In the genomic region with DNA sequence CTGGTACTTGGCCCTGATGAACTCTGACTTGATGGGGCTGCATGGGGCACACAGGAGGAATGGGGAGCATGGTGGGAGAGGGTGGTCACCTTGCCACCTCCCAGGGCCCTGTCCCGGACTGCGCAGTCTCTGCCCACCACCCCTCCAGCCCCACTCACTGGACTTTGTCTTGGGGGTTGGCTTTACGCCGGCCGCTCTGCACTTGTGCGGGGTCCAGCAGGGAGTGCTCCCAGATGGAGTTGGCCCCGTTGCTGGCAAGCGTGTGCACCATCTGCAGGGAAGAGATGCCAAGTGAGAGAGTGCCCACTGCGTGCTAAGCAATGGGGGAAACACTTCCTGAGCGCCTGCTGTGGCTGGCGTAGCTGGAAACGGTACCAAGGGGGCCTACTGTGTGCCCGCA, we compare ENCODE assay signal across 17 cellular contexts. TPM values are rescaled to one million over a fixed set of nuclear protein-coding genes. Genes with fewer than 3 reads are reported as not detected.
DNase-seq lines count a peak whose midpoint lies in the region; ATAC-seq and TF ChIP-seq lines count a peak whose summit lies in the region.
"Had no signal": no experiment of that assay in that cellular context is flagged by ENCODE, and none has a peak within 500 bp of the region (broad histone marks: within the 10 kb centered on the region; RNA-seq: fewer than 3 reads in every experiment).

No MANE protein-coding gene starts in this region.

- H3K4me1 Mint-ChIP-seq in activated CD8-positive, alpha-beta T cell treated with anti-CD3 and anti-CD28 coated beads for 36 hours (ENCODE audit: low read depth): peaks cover 52% of the 10 kb centered on the region
- peaks cover 55% of the 10 kb centered on the region for H3K4me1 Mint-ChIP-seq in activated CD8-positive, alpha-beta T cell treated with anti-CD3 and anti-CD28 coated beads, Interleukin-2, amount 10 ng/mL, durations not matched to agents 7 days and 5 days (ENCODE audit: low read depth)

- H3K9me3 Mint-ChIP-seq in activated CD8-positive, alpha-beta T cell treated with anti-CD3 and anti-CD28 coated beads for 36 hours: no peaks in the 10 kb centered on the region
- no peaks in the 10 kb centered on the region for H3K9me3 Mint-ChIP-seq in activated CD8-positive, alpha-beta T cell treated with anti-CD3 and anti-CD28 coated beads, Interleukin-2, amount 10 ng/mL, durations not matched to agents 7 days and 5 days (ENCODE audit: insufficient read depth)
- H3K9me3 Mint-ChIP-seq: nephron; stimulated activated naive CD8-positive, alpha-beta T cell treated with anti-CD3 and anti-CD28 coated beads, Interleukin-15, amount 100 ng/mL, for 72 hours had no signal

- no peak for ATAC-seq in activated CD8-positive, alpha-beta T cell treated with anti-CD3 and anti-CD28 coated beads for 36 hours
- ATAC-seq in activated CD8-positive, alpha-beta T cell treated with anti-CD3 and anti-CD28 coated beads, Interleukin-2, amount 10 ng/mL, durations not matched to agents 7 days and 5 days: no peak
- ATAC-seq in RWPE2 (ENCODE audit: low read depth): no peak
- ATAC-seq: stimulated activated naive CD8-positive, alpha-beta T cell treated with anti-CD3 and anti-CD28 coated beads, Interleukin-15, amount 100 ng/mL, for 72 hours had no signal

- H3K36me3 Mint-ChIP-seq in activated CD8-positive, alpha-beta T cell treated with anti-CD3 and anti-CD28 coated beads for 36 hours (ENCODE audit: low read depth): peaks cover 47% of the 10 kb centered on the region
- H3K36me3 Mint-ChIP-seq in activated CD8-positive, alpha-beta T cell treated with anti-CD3 and anti-CD28 coated beads, Interleukin-2, amount 10 ng/mL, durations not matched to agents 7 days and 5 days (ENCODE audit: low read depth): peaks cover 36% of the 10 kb centered on the region

- CTCF ChIA-PET in activated CD8-positive, alpha-beta T cell treated with anti-CD3 and anti-CD28 coated beads for 36 hours (lab: Charles Lee): interaction anchor here (0.9 to 14.9 kb wide), 4 partner anchors 10 to 34 kb away, joined by 3 to 172 read pairs (median 46); partner anchors contain the start of gene ANKRD13B
- CTCF ChIA-PET in activated CD8-positive, alpha-beta T cell treated with anti-CD3 and anti-CD28 coated beads, Interleukin-2, amount 10 ng/mL, durations not matched to agents 7 days and 5 days (lab: Charles Lee): interaction anchor here (1.1 to 2.8 kb wide), 4 partner anchors 8 to 35 kb away, joined by 5 to 21 read pairs (median 9); partner anchors contain the start of gene ANKRD13B

- POLR2A ChIA-PET in activated CD8-positive, alpha-beta T cell treated with anti-CD3 and anti-CD28 coated beads for 36 hours (lab: Charles Lee): interaction anchor here (0.8 to 1.2 kb wide), 2 partner anchors 35 to 100 kb away, joined by 3 to 4 read pairs; no protein-coding TSS in a partner anchor
- POLR2A ChIA-PET in activated CD8-positive, alpha-beta T cell treated with anti-CD3 and anti-CD28 coated beads, Interleukin-2, amount 10 ng/mL, durations not matched to agents 7 days and 5 days (lab: Charles Lee): interaction anchor here (2.9 kb wide), 1 partner anchor 34 kb away, joined by 23 read pairs; no protein-coding TSS in a partner anchor

- H3K27ac Mint-ChIP-seq in activated CD8-positive, alpha-beta T cell treated with anti-CD3 and anti-CD28 coated beads for 36 hours: no peak overlapping the region
- no peak overlapping the region for H3K27ac Mint-ChIP-seq in activated CD8-positive, alpha-beta T cell treated with anti-CD3 and anti-CD28 coated beads, Interleukin-2, amount 10 ng/mL, durations not matched to agents 7 days and 5 days
- H3K27ac Mint-ChIP-seq: nephron had no signal

- H3K4me3 ChIP-seq in RWPE2 (ENCODE audit: severe bottlenecking): no peak overlapping the region
- H3K4me3 ChIP-seq: adrenal gland, skin epidermis had no signal

- no peak overlapping the region for H3K4me3 Mint-ChIP-seq in activated CD8-positive, alpha-beta T cell treated with anti-CD3 and anti-CD28 coated beads for 36 hours
- no peak overlapping the region for H3K4me3 Mint-ChIP-seq in activated CD8-positive, alpha-beta T cell treated with anti-CD3 and anti-CD28 coated beads, Interleukin-2, amount 10 ng/mL, durations not matched to agents 7 days and 5 days
- H3K4me3 Mint-ChIP-seq: nephron; stimulated activated naive CD8-positive, alpha-beta T cell treated with anti-CD3 and anti-CD28 coated beads, Interleukin-15, amount 100 ng/mL, for 72 hours had no signal

- peak overlapping the region; percentile 80 for H3K27ac ChIP-seq in RWPE2 (ENCODE audit: poor library complexity, severe bottlenecking)
- H3K27ac ChIP-seq: adrenal gland had no signal

- peak; percentile 0 for DNase-seq in activated CD8-positive, alpha-beta T cell treated with anti-CD3 and anti-CD28 coated beads for 36 hours
- no peak for DNase-seq in activated CD8-positive, alpha-beta T cell treated with anti-CD3 and anti-CD28 coated beads, Interleukin-2, amount 10 ng/mL, durations not matched to agents 7 days and 5 days
- DNase-seq in RWPE2 (ENCODE audit: low spot score): no peak
- DNase-seq in hippocampal formation (lab: John Stamatoyannopoulos, UW): peak; percentile 82 to 84
- DNase-seq in putamen (ENCODE audit: low spot score): peak; percentile 89
- no peak for DNase-seq in NCI-H2081 treated with DMSO at 0.1 percent for 48 hours (lab: John Stamatoyannopoulos, UW)
- DNase-seq in NCI-H128 (lab: John Stamatoyannopoulos, UW; ENCODE audit: unreplicated experiment): no peak
- DNase-seq in Kasumi-1 (lab: John Stamatoyannopoulos, UW): no peak
- DNase-seq: DMS153; GF-D8; NCI-H1092; NCI-H526 treated with DMSO at 0.1 percent for 48 hours; stimulated activated CD4-positive, alpha-beta T cell treated with anti-CD3 and anti-CD28 coated beads, Interleukin-2, amount 100 ng/mL, for 48 hours had no signal

- no peaks in the 10 kb centered on the region for H3K27me3 Mint-ChIP-seq in activated CD8-positive, alpha-beta T cell treated with anti-CD3 and anti-CD28 coated beads for 36 hours
- H3K27me3 Mint-ChIP-seq in activated CD8-positive, alpha-beta T cell treated with anti-CD3 and anti-CD28 coated beads, Interleukin-2, amount 10 ng/mL, durations not matched to agents 7 days and 5 days (ENCODE audit: low read depth): no peaks in the 10 kb centered on the region
- H3K27me3 Mint-ChIP-seq: stimulated activated naive CD8-positive, alpha-beta T cell treated with anti-CD3 and anti-CD28 coated beads, Interleukin-15, amount 100 ng/mL, for 72 hours had no signal

- intact Hi-C loops in activated CD8-positive, alpha-beta T cell treated with anti-CD3 and anti-CD28 coated beads for 36 hours (cut with micrococcal nuclease): loop anchor here (5.0 kb wide), 1 partner anchor 35 kb away; no protein-coding TSS in a partner anchor

- H3K9me3 ChIP-seq in RWPE2 (ENCODE audit: severe bottlenecking): peaks cover 4% of the 10 kb centered on the region
- H3K9me3 ChIP-seq: adrenal gland had no signal

- H3K4me1 ChIP-seq in RWPE2 (ENCODE audit: insufficient read depth, poor library complexity, severe bottlenecking): peaks cover 50% of the 10 kb centered on the region

- peaks cover 55% of the 10 kb centered on the region for H3K36me3 ChIP-seq in RWPE2 (ENCODE audit: low read depth)

- no peaks in the 10 kb centered on the region for H3K27me3 ChIP-seq in RWPE2 (ENCODE audit: insufficient read depth, poor library complexity, severe bottlenecking)
- H3K27me3 ChIP-seq: adrenal gland had no signal

- no peak for TF ChIP-seq CTCF in activated CD8-positive, alpha-beta T cell treated with anti-CD3 and anti-CD28 coated beads for 36 hours (IDR thresholded peaks at IDR 0.05)
- no peak for TF ChIP-seq CTCF in RWPE2 (IDR thresholded peaks at IDR 0.05; ENCODE audit: poor library complexity, severe bottlenecking)

RNA-seq across cellular contexts. Expression of gene GIT1, which starts 6.7 kb away (rescaled TPM):
- 10 to 100 TPM; 54.8 to 59.3 TPM for total RNA-seq in activated CD8-positive, alpha-beta T cell treated with anti-CD3 and anti-CD28 coated beads for 36 hours
- total RNA-seq in activated CD8-positive, alpha-beta T cell treated with anti-CD3 and anti-CD28 coated beads, Interleukin-2, amount 10 ng/mL, durations not matched to agents 7 days and 5 days: 10 to 100 TPM; 72.7 to 75.1 TPM

RNA-seq across cellular contexts. Expression of gene ANKRD13B, which starts 10.2 kb away (rescaled TPM):
- 10 to 100 TPM; 22.8 to 22.9 TPM for total RNA-seq in activated CD8-positive, alpha-beta T cell treated with anti-CD3 and anti-CD28 coated beads for 36 hours
- 10 to 100 TPM; 11.2 to 12.5 TPM for total RNA-seq in activated CD8-positive, alpha-beta T cell treated with anti-CD3 and anti-CD28 coated beads, Interleukin-2, amount 10 ng/mL, durations not matched to agents 7 days and 5 days

RNA-seq across cellular contexts. Expression of gene TP53I13, which starts 14.3 kb away (rescaled TPM):
- total RNA-seq in activated CD8-positive, alpha-beta T cell treated with anti-CD3 and anti-CD28 coated beads for 36 hours: 10 to 100 TPM; 46.7 to 50.2 TPM
- 10 to 100 TPM; 96.7 to 97.9 TPM for total RNA-seq in activated CD8-positive, alpha-beta T cell treated with anti-CD3 and anti-CD28 coated beads, Interleukin-2, amount 10 ng/mL, durations not matched to agents 7 days and 5 days

RNA-seq across cellular contexts. Expression of gene ABHD15, which starts 15.9 kb away (rescaled TPM):
- total RNA-seq in activated CD8-positive, alpha-beta T cell treated with anti-CD3 and anti-CD28 coated beads for 36 hours: 10 to 100 TPM in 1 of 2 experiments, 1 to 10 TPM in 1; 9.7 to 10.1 TPM
- 10 to 100 TPM; 21.1 to 21.7 TPM for total RNA-seq in activated CD8-positive, alpha-beta T cell treated with anti-CD3 and anti-CD28 coated beads, Interleukin-2, amount 10 ng/mL, durations not matched to agents 7 days and 5 days

RNA-seq across cellular contexts. Expression of gene CORO6, which starts 39.9 kb away (rescaled TPM):
- 10 to 100 TPM; 11.6 to 13.0 TPM for total RNA-seq in activated CD8-positive, alpha-beta T cell treated with anti-CD3 and anti-CD28 coated beads for 36 hours
- total RNA-seq in activated CD8-positive, alpha-beta T cell treated with anti-CD3 and anti-CD28 coated beads, Interleukin-2, amount 10 ng/mL, durations not matched to agents 7 days and 5 days: 1 to 10 TPM; 6.2 to 6.3 TPM

Comparison
In these comparisons a context has a peak if more than half of its experiments do, and no peak if none do; other contexts are left out.
1. DNase-seq: peak in activated CD8-positive, alpha-beta T cell treated with anti-CD3 and anti-CD28 coated beads for 36 hours (single experiment), hippocampal formation (2 of 2) and putamen (single experiment); none in activated CD8-positive, alpha-beta T cell treated with anti-CD3 and anti-CD28 coated beads, Interleukin-2, amount 10 ng/mL, durations not matched to agents 7 days and 5 days (single experiment), RWPE2 (single experiment), NCI-H2081 treated with DMSO at 0.1 percent for 48 hours (single experiment), NCI-H128 (single experiment) and Kasumi-1 (0 of 2).